In genomic region chrX:72121381-72121780, GRCh38 we compare ENCODE assay signal across 8 cellular contexts. TPM values are rescaled to one million over a fixed set of nuclear protein-coding genes. Genes with fewer than 3 reads are reported as not detected.
DNase-seq lines count a peak whose midpoint lies in the region; ATAC-seq, FAIRE-seq and TF ChIP-seq lines count a peak whose summit lies in the region.

No MANE protein-coding gene starts in this region.

- H3K4me3 ChIP-seq in H1 (ENCODE audit: extremely low read depth in 1 of 4, insufficient read depth in 2 of 4, low read depth in 3 of 4, low read length in 4 of 4) = no peak overlapping the region

- no peaks in the 10 kb centered on the region for H3K9me3 ChIP-seq in H1 (ENCODE audit: insufficient read depth in 2 of 2, low read depth in 1 of 2, low read length in 1 of 2)

- H4K91ac ChIP-seq in H1 (replicated peaks; ENCODE audit: insufficient read length, low read length) = no peak overlapping the region

- H2BK15ac ChIP-seq in H1 (ENCODE audit: low read length) = no peak overlapping the region

- CTCF ChIA-PET in T-cell (lab: Charles Lee) = interaction anchor here (0.5 to 1.2 kb wide), 5 partner anchors 16 to 128 kb away, joined by 3 to 7 read pairs (median 3); no protein-coding TSS in a partner anchor
- CTCF ChIA-PET in H1 (lab: Charles Lee; ENCODE audit: partially characterized antibody) = interaction anchor here (0.7 kb wide), 1 partner anchor 18 kb away, joined by 3 read pairs; no protein-coding TSS in a partner anchor

- ATAC-seq in GM21786 (IDR thresholded peaks at IDR 0.05; ENCODE audit: unreplicated experiment) (peak; percentile 60), T-cell (replicated peaks in 1 of 4) (peak; percentile 83 to 91 (median 86)), naive B cell (ENCODE audit: low read depth in 2 of 2) (peak; percentile 61 to 78), GM18505 (IDR thresholded peaks at IDR 0.05; ENCODE audit: unreplicated experiment) (no peak)

- no peaks in the 10 kb centered on the region for H4K20me1 ChIP-seq in H1 (replicated peaks in 1 of 2; ENCODE audit: control insufficient read depth in 1 of 2, insufficient read depth in 2 of 2, low read length in 2 of 2)

- no peaks in the 10 kb centered on the region; a peak in 1 of 4 replicates for H3K79me2 ChIP-seq in H1 (ENCODE audit: control insufficient read depth in 1 of 2, insufficient read depth in 2 of 2, low read length in 2 of 2)

- H3K27me3 ChIP-seq in H1 (replicated peaks in 1 of 4; ENCODE audit: control insufficient read depth in 3 of 4, extremely low read depth in 1 of 4, insufficient read depth in 3 of 4, low read length in 3 of 4) = no peaks in the 10 kb centered on the region

- no peak overlapping the region for H3K14ac ChIP-seq in H1 (ENCODE audit: insufficient read length)

- TF ChIP-seq POLR2A in H1 (IDR thresholded peaks at IDR 0.05; ENCODE audit: control extremely low read depth in 1 of 2, low read depth in 2 of 2, low read length in 2 of 2) (no peak), GM18505 (IDR thresholded peaks at IDR 0.05; ENCODE audit: borderline replicate concordance, extremely low read depth, insufficient read depth, insufficient read length) (no peak)

- H3K27ac Mint-ChIP-seq in T-cell (peak overlapping the region; percentile 83 to 90), naive B cell (peak overlapping the region in 1 of 6 donors; percentile 69)

- TF ChIP-seq RAD21 in H1 (IDR thresholded peaks at IDR 0.05 in 1 of 2, conservative IDR thresholded peaks at IDR 0.05 in 1 of 2; ENCODE audit: low read depth in 2 of 2, low read length in 2 of 2) = no peak

- no peak overlapping the region for H4K5ac ChIP-seq in H1 (ENCODE audit: insufficient read length, low read depth, low read length)

- peaks cover 6% of the 10 kb centered on the region for H3K36me3 Mint-ChIP-seq in T-cell
- no peaks in the 10 kb centered on the region for H3K36me3 Mint-ChIP-seq in naive B cell

- peaks cover 2 to 34% of the 10 kb centered on the region in 2 donors for H3K27me3 Mint-ChIP-seq in T-cell
- peaks cover 5 to 35% (median 13%) of the 10 kb centered on the region in 3 donors for H3K27me3 Mint-ChIP-seq in naive B cell

- H4K8ac ChIP-seq in H1 (ENCODE audit: extremely low read depth, insufficient read depth, low read length) = no peak overlapping the region

- H2AFZ ChIP-seq in H1 (ENCODE audit: low read length) = no peak overlapping the region

- no peak overlapping the region for H3K4me2 ChIP-seq in H1 (ENCODE audit: insufficient read depth in 1 of 2, low read depth in 2 of 2, low read length in 2 of 2)

- H2BK5ac ChIP-seq in H1 (ENCODE audit: low read depth, low read length) = no peak overlapping the region

- H3K9me3 Mint-ChIP-seq in T-cell (no peaks in the 10 kb centered on the region), naive B cell (no peaks in the 10 kb centered on the region)

- H3K4me1 Mint-ChIP-seq in T-cell (peaks cover 18 to 74% (median 55%) of the 10 kb centered on the region in 3 donors), naive B cell (peaks cover 3 to 30% (median 22%) of the 10 kb centered on the region in 3 donors)

- 0 out of 2 replicates have a peak overlapping the region, but pooled peaks have one; percentile 24 for H2AK5ac ChIP-seq in H1 (ENCODE audit: low read depth, low read length)

- H3K79me1 ChIP-seq in H1 (ENCODE audit: low read depth, low read length) = no peaks in the 10 kb centered on the region

- H3K9ac ChIP-seq in H1 (replicated peaks in 1 of 4; ENCODE audit: extremely low read depth in 1 of 4, low read depth in 3 of 4, low read length in 3 of 4) = no peak overlapping the region

- H3K4me3 Mint-ChIP-seq in T-cell = peak overlapping the region; percentile 17 to 49 (median 24)
- H3K4me3 Mint-ChIP-seq in naive B cell = peak overlapping the region in 5 of 8 donors; percentile 36 to 81 (median 70)

- DNase-seq in CD1c-positive myeloid dendritic cell (ENCODE audit: extremely low spot score) (peak; percentile 63), T-cell (peak in 24 of 34 experiments; percentile 15 to 52 (median 34)), H1 (ENCODE audit: low read depth in 1 of 2, low spot score in 2 of 2) (no peak), naive B cell (no peak), NCI-H128 (lab: John Stamatoyannopoulos, UW; ENCODE audit: unreplicated experiment) (no peak), NCI-H1092 treated with DMSO at 0.1 percent for 48 hours (lab: John Stamatoyannopoulos, UW) (no peak)

- H2BK120ac ChIP-seq in H1 (replicated peaks; ENCODE audit: low read depth, low read length) = no peak overlapping the region

- H3K23me2 ChIP-seq in H1 (ENCODE audit: low read depth, low read length) = no peaks in the 10 kb centered on the region

- no peaks in the 10 kb centered on the region for H3K36me3 ChIP-seq in H1 (ENCODE audit: control insufficient read depth in 2 of 4, insufficient read depth in 4 of 4, low read length in 3 of 4)

- no peak for FAIRE-seq in H1 (lab: Jason Lieb, UNC)

- H3K4ac ChIP-seq in H1 (replicated peaks; ENCODE audit: insufficient read length, low read depth, low read length) = no peak overlapping the region

- TF ChIP-seq EP300 in H1 (IDR thresholded peaks at IDR 0.05; ENCODE audit: borderline replicate concordance in 1 of 2, low read depth in 2 of 2, low read length in 2 of 2) = no peak

- H2BK12ac ChIP-seq in H1 (ENCODE audit: low read depth, low read length) = no peak overlapping the region

- WGBS in H1 (ENCODE audit: extremely low coverage in 1 of 2, insufficient coverage in 1 of 2, insufficient read length in 1 of 2, insufficient replicate concordance in 2 of 2, low coverage in 1 of 2, low lambda C conversion rate in 2 of 2, missing lambda C conversion rate in 1 of 2), 2 experiments = 90% methylated on average over 3 of the region's 3 CpGs; no CpG with 5 or more reads in 1 of the 2 experiments

- POLR2A ChIA-PET in T-cell (lab: Charles Lee) = no interaction called here
- POLR2A ChIA-PET in H1 (lab: Charles Lee; ENCODE audit: partially characterized antibody) = no interaction called here

- H3K4me1 ChIP-seq in H1 (replicated peaks in 1 of 4; ENCODE audit: control insufficient read depth in 3 of 4, insufficient read depth in 4 of 4, low read length in 3 of 4) = peaks cover 6 to 14% (median 10%) of the 10 kb centered on the region in 4 experiments

- H3K18ac ChIP-seq in H1 (ENCODE audit: extremely low read depth, low read length) = no peak overlapping the region

- H3K23ac ChIP-seq in H1 (ENCODE audit: insufficient read length) = no peak overlapping the region

- H3K56ac ChIP-seq in H1 (replicated peaks; ENCODE audit: insufficient read length, low read depth, low read length) = no peak overlapping the region

- TF ChIP-seq CTCF in H1 (IDR thresholded peaks at IDR 0.05; ENCODE audit: control extremely low read depth in 1 of 3, insufficient read depth in 1 of 3, low read depth in 1 of 3, low read length in 3 of 3) = no peak

- H3K27ac ChIP-seq in H1 (ENCODE audit: low read depth, low read length) = no peak overlapping the region

- H2BK20ac ChIP-seq in H1 (ENCODE audit: low read length) = no peak overlapping the region

TF ChIP-seq in H1, 55 proteins besides CTCF, POLR2A, EP300 and RAD21:
- TF ChIP-seq SIRT6 (IDR thresholded peaks at IDR 0.05; ENCODE audit: low read length) (no peak), HDAC6 (IDR thresholded peaks at IDR 0.05; ENCODE audit: low read depth, low read length) (no peak), USF2 (IDR thresholded peaks at IDR 0.05; ENCODE audit: low read length) (no peak), CBX5 (IDR thresholded peaks at IDR 0.05; ENCODE audit: low read depth, low read length) (no peak), FOSL1 (IDR thresholded peaks at IDR 0.05; ENCODE audit: insufficient read depth, low read depth, low read length) (no peak), GABPA (IDR thresholded peaks at IDR 0.05; ENCODE audit: borderline replicate concordance, insufficient read depth, low read length) (no peak), KDM4A (IDR thresholded peaks at IDR 0.05; ENCODE audit: low read depth, low read length, severe bottlenecking) (no peak), KDM1A (IDR thresholded peaks at IDR 0.05; ENCODE audit: borderline replicate concordance, low read length) (no peak), PHF8 (conservative IDR thresholded peaks at IDR 0.05; ENCODE audit: low read depth, low read length) (no peak), RBBP5 (IDR thresholded peaks at IDR 0.05; ENCODE audit: borderline replicate concordance, low read depth, low read length) (no peak), TAF7 (optimal IDR thresholded peaks at IDR 0.05; ENCODE audit: borderline replicate concordance, low read depth, low read length) (no peak), SP1 (IDR thresholded peaks at IDR 0.05; ENCODE audit: low read depth, low read length) (no peak), BRCA1 (IDR thresholded peaks at IDR 0.05; ENCODE audit: low read depth, low read length) (no peak), CTBP2 (IDR thresholded peaks at IDR 0.05; ENCODE audit: borderline replicate concordance, insufficient read depth, insufficient read length, low read length) (no peak), EGR1 (IDR thresholded peaks at IDR 0.05; ENCODE audit: borderline replicate concordance, low read depth, low read length) (no peak), NRF1 (IDR thresholded peaks at IDR 0.05; ENCODE audit: low read depth, low read length) (no peak)

RNA-seq across cellular contexts. Expression of gene RTL5, which starts 10.3 kb away (rescaled TPM):
- 1 to 10 TPM in 4 of 5 donors, under 1 TPM in 1; 0.98 to 8.7 (median 3.4) TPM for total RNA-seq in T-cell
- total RNA-seq in H1 (2021; fragmentation: NEBNext Ultra II Directional; extraction: Animal tissue kit (Norgen Biotek cat#: 25700)) = 1.9 TPM in 2 replicates
- polyA plus RNA-seq in H1 (2011; rRNA removed) (0.57 and 0.96 TPM in 2 replicates), naive B cell (ENCODE audit: low read depth in 6 of 6) (under 1 TPM in 2 of 6 donors, not detected in 4; 0.12 to 0.17 TPM)
- polyA plus RNA-seq in H1 (2011; cell fraction: cytosol; rRNA removed) = 0.65 TPM
- 1.4 TPM for polyA plus RNA-seq in H1 (2011; cell fraction: nucleus; rRNA removed)
- 1.6 to 2.4 TPM (median 2.0 TPM) in 4 replicates for polyA plus RNA-seq in H1 (2012, experiment 1 of 2)
- 1.4 TPM for polyA plus RNA-seq in H1 (2012, experiment 2 of 2)
- polyA plus RNA-seq in H1 (2013, experiment 1 of 2) = 2.3 TPM
- 2.8 TPM for polyA plus RNA-seq in H1 (2013, experiment 2 of 2)
- 0.76 TPM in 2 replicates for polyA minus RNA-seq in H1 (2011; rRNA and poly(A)+ RNA removed)
- 0.59 TPM for polyA minus RNA-seq in H1 (2011; cell fraction: cytosol; rRNA and poly(A)+ RNA removed)
- 0.70 TPM for polyA minus RNA-seq in H1 (2011; cell fraction: nucleus; rRNA and poly(A)+ RNA removed)

Comparison
In these comparisons a context has a peak if more than half of its experiments do, and no peak if none do; other contexts are left out.
1. DNase-seq: peak in CD1c-positive myeloid dendritic cell (single experiment) and T-cell (24 of 34); none in H1 (0 of 2), naive B cell (single experiment), NCI-H128 (single experiment) and NCI-H1092 treated with DMSO at 0.1 percent for 48 hours (single experiment).